Comparison of ENCODE assay signal across 1 cellular context in the genomic region with DNA sequence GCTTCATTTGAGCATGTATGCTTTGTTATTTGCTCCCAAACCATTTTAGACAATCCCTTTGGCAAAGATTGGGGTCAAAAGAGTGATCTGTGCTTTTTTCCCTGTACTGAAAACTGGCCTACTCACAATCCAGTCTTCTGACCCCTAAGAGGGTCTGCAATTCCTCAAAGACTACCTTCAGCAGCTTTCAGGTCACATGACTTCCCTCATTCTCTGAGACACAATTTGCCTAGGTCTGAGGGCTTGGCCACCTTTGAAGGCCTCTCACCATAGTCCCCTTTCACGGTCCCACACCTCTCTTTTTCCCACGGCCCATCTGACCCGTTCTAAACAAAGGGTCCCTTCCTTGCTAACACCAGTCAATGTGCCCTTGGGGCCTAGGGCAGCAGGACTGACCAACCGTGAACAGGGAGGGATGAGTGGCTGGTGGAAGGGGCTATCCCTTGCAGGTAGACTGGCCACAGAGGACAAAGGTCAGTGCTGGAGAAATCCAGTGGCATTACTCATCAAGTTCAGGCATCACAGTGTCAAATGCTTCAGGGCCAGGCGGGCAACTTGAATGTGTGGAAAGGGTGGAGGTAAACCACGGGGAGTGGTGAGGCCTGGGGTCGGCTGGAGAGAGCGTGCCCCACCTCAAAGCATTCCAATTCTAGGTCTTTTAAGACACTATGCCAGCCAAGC.
TF ChIP-seq lines count a peak whose summit lies in the region.

No MANE protein-coding gene starts in this region.

TF ChIP-seq in A549, 52 proteins besides CTCF, POLR2A, EP300 and RAD21 (continued from another document):
- TF ChIP-seq, protein P1, sequence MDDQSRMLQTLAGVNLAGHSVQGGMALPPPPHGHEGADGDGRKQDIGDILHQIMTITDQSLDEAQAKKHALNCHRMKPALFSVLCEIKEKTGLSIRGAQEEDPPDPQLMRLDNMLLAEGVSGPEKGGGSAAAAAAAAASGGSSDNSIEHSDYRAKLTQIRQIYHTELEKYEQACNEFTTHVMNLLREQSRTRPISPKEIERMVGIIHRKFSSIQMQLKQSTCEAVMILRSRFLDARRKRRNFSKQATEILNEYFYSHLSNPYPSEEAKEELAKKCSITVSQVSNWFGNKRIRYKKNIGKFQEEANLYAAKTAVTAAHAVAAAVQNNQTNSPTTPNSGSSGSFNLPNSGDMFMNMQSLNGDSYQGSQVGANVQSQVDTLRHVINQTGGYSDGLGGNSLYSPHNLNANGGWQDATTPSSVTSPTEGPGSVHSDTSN (IDR thresholded peaks at IDR 0.05): no peak
- TF ChIP-seq HOXA7 (CRISPR knock-in tag; IDR thresholded peaks at IDR 0.05): no peak
- TF ChIP-seq CHD4 (IDR thresholded peaks at IDR 0.05; ENCODE audit: borderline replicate concordance): no peak
- TF ChIP-seq POLR2AphosphoS2 (conservative IDR thresholded peaks at IDR 0.05; ENCODE audit: low read length): no peak
- no peak for TF ChIP-seq HEYL (CRISPR knock-in tag; IDR thresholded peaks at IDR 0.05)
- TF ChIP-seq RNF2 (IDR thresholded peaks at IDR 0.05; ENCODE audit: borderline replicate concordance, low read depth): no peak
- no peak for TF ChIP-seq RARB (CRISPR knock-in tag; IDR thresholded peaks at IDR 0.05)
- TF ChIP-seq RCOR1 (IDR thresholded peaks at IDR 0.05; ENCODE audit: low read depth, low read length): no peak
- TF ChIP-seq ESRRA (IDR thresholded peaks at IDR 0.05; ENCODE audit: borderline replicate concordance, low read length): peak; percentile 56; the same call in 1 of the 2 replicates
- TF ChIP-seq FOSB (CRISPR knock-in tag; IDR thresholded peaks at IDR 0.05): no peak
- TF ChIP-seq, protein P2, sequence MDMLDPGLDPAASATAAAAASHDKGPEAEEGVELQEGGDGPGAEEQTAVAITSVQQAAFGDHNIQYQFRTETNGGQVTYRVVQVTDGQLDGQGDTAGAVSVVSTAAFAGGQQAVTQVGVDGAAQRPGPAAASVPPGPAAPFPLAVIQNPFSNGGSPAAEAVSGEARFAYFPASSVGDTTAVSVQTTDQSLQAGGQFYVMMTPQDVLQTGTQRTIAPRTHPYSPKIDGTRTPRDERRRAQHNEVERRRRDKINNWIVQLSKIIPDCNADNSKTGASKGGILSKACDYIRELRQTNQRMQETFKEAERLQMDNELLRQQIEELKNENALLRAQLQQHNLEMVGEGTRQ (IDR thresholded peaks at IDR 0.05): no peak
- no peak for TF ChIP-seq ZC3H11A (IDR thresholded peaks at IDR 0.05)
- TF ChIP-seq KDM1A (IDR thresholded peaks at IDR 0.05; ENCODE audit: low read depth): no peak
- no peak for TF ChIP-seq JUNB (IDR thresholded peaks at IDR 0.05)
- no peak for TF ChIP-seq FOSL2 (IDR thresholded peaks at IDR 0.05)
- peak; percentile 57 for TF ChIP-seq FOSL2 (CRISPR knock-in tag; IDR thresholded peaks at IDR 0.05)
- no peak for TF ChIP-seq CBX8 (IDR thresholded peaks at IDR 0.05)
- no peak for TF ChIP-seq TP53 (CRISPR knock-in tag; IDR thresholded peaks at IDR 0.05)
- no peak for TF ChIP-seq PHF8 (IDR thresholded peaks at IDR 0.05; ENCODE audit: borderline replicate concordance, low read depth)
- TF ChIP-seq, protein P3, sequence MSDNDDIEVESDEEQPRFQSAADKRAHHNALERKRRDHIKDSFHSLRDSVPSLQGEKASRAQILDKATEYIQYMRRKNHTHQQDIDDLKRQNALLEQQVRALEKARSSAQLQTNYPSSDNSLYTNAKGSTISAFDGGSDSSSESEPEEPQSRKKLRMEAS (IDR thresholded peaks at IDR 0.05): peak; percentile 53
